In the genomic region with DNA sequence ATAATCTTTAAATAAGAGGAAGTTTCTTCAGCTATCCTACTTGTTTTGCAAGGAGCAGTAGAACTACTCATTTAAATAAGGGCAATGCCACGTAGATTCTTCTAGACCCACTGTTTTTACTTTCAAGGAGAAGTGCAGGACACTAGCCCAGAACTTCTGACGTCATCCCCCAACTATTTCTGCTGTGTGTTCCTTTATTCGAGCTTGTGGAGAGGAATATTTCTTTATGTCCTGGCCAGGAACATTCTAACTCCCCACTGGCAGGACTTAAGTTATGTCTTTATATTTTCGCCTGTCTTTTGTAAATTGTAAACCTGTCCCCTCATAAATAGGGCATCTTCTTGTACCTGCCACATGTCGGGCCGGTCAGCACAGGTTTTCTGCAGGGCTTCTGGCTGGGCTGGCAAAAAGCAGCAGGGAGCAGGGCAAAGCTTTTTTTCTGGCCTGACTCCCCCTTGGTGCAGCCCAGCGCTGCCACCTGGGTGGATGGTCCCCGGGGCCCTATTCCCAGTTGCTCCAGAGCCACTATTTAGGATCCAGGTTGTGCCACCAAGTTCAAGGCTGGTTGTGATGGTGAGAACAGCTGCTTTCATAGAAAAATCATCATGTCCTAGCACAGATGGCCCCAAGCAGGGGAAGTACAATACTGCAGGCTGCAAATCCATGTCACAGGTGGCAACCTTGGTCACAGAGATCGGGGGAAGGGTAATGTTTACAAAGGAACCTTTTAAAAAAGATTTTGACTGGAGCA, we compare ENCODE assay signal across 8 cellular contexts. TPM values are rescaled to one million over a fixed set of nuclear protein-coding genes. Genes with fewer than 3 reads are reported as not detected.
DNase-seq lines count a peak whose midpoint lies in the region; ATAC-seq and TF ChIP-seq lines count a peak whose summit lies in the region.

No MANE protein-coding gene starts in this region.

- ATAC-seq in activated naive CD8-positive, alpha-beta T cell treated with anti-CD3 and anti-CD28 coated beads, Interleukin-2, amount 10 ng/mL, durations not matched to agents 7 days and 5 days (ENCODE audit: low read depth) = no peak
- ATAC-seq in HG02763 (IDR thresholded peaks at IDR 0.05; ENCODE audit: unreplicated experiment) = no peak

- POLR2A ChIA-PET in activated naive CD8-positive, alpha-beta T cell treated with anti-CD3 and anti-CD28 coated beads, Interleukin-2, amount 10 ng/mL, durations not matched to agents 7 days and 5 days (lab: Charles Lee) = interaction anchor here (1.2 to 4.5 kb wide), 4 partner anchors 9 to 211 kb away, joined by 3 to 39 read pairs (median 7); partner anchors contain the start of gene RAP2A

- TF ChIP-seq CTCF in cardiac muscle cell (IDR thresholded peaks at IDR 0.05; ENCODE audit: low read depth, low read length) = peak; percentile 14
- TF ChIP-seq CTCF in ovary (IDR thresholded peaks at IDR 0.05) = peak in 1 of 3 donors; percentile 15

- H3K9me3 ChIP-seq in HAP-1 = no peaks in the 10 kb centered on the region
- no peaks in the 10 kb centered on the region for H3K9me3 ChIP-seq in cardiac muscle cell (ENCODE audit: low read depth)
- H3K9me3 ChIP-seq in ovary = no peaks in the 10 kb centered on the region

- peak overlapping the region; percentile 81 for H3K27ac Mint-ChIP-seq in activated naive CD8-positive, alpha-beta T cell treated with anti-CD3 and anti-CD28 coated beads, Interleukin-2, amount 10 ng/mL, durations not matched to agents 7 days and 5 days

- peak overlapping the region; percentile 93 for H3K4me3 Mint-ChIP-seq in activated naive CD8-positive, alpha-beta T cell treated with anti-CD3 and anti-CD28 coated beads, Interleukin-2, amount 10 ng/mL, durations not matched to agents 7 days and 5 days

- H3K27ac ChIP-seq in cardiac muscle cell (peak overlapping the region; percentile 97), ovary (peak overlapping the region; percentile 85 to 86)

- no peaks in the 10 kb centered on the region for H3K9me3 Mint-ChIP-seq in activated naive CD8-positive, alpha-beta T cell treated with anti-CD3 and anti-CD28 coated beads, Interleukin-2, amount 10 ng/mL, durations not matched to agents 7 days and 5 days

- H3K4me3 ChIP-seq in HAP-1 (peak overlapping the region; percentile 41), cardiac muscle cell (peak overlapping the region; percentile 87), ovary (peak overlapping the region; percentile 60)

- H3K4me1 Mint-ChIP-seq in activated naive CD8-positive, alpha-beta T cell treated with anti-CD3 and anti-CD28 coated beads, Interleukin-2, amount 10 ng/mL, durations not matched to agents 7 days and 5 days = peaks cover 48% of the 10 kb centered on the region

- H3K36me3 ChIP-seq in HAP-1 (replicated peaks) (no peaks in the 10 kb centered on the region), cardiac muscle cell (no peaks in the 10 kb centered on the region), ovary (no peaks in the 10 kb centered on the region)

- in situ Hi-C loops in HAP-1 (cut with MboI; ENCODE audit: low sequenced_read_pairs) = no loop called here

- H3K4me1 ChIP-seq in HAP-1 = peaks cover 45% of the 10 kb centered on the region
- H3K4me1 ChIP-seq in cardiac muscle cell (ENCODE audit: low read depth) = peaks cover 36% of the 10 kb centered on the region
- H3K4me1 ChIP-seq in ovary (ENCODE audit: insufficient read depth) = peaks cover 14% of the 10 kb centered on the region

- no peaks in the 10 kb centered on the region for H3K27me3 ChIP-seq in HAP-1 (ENCODE audit: low read depth)
- H3K27me3 ChIP-seq in cardiac muscle cell = no peaks in the 10 kb centered on the region
- H3K27me3 ChIP-seq in ovary = no peaks in the 10 kb centered on the region

- TF ChIP-seq EP300 in ovary (IDR thresholded peaks at IDR 0.05) = no peak

- no peaks in the 10 kb centered on the region for H3K36me3 Mint-ChIP-seq in activated naive CD8-positive, alpha-beta T cell treated with anti-CD3 and anti-CD28 coated beads, Interleukin-2, amount 10 ng/mL, durations not matched to agents 7 days and 5 days

- DNase-seq in D341Med (ENCODE audit: low spot score) (peak; percentile 48), HAP-1 (ENCODE audit: low spot score in 2 of 2) (peak; percentile 61 to 63), NCI-H69 (lab: John Stamatoyannopoulos, UW) (peak; percentile 87), cardiac muscle cell (ENCODE audit: low read depth in 1 of 2, low spot score in 1 of 2) (peak; percentile 55 to 95), ovary (peak; percentile 49 to 74 (median 59)), NCI-H2196 (lab: John Stamatoyannopoulos, UW; ENCODE audit: unreplicated experiment) (no peak)
- peak; percentile 35 for DNase-seq in activated naive CD8-positive, alpha-beta T cell treated with anti-CD3 and anti-CD28 coated beads, Interleukin-2, amount 10 ng/mL, durations not matched to agents 7 days and 5 days

- H3K27me3 Mint-ChIP-seq in activated naive CD8-positive, alpha-beta T cell treated with anti-CD3 and anti-CD28 coated beads, Interleukin-2, amount 10 ng/mL, durations not matched to agents 7 days and 5 days = no peaks in the 10 kb centered on the region

- no peak for TF ChIP-seq POLR2A in ovary (IDR thresholded peaks at IDR 0.05)

- 0 to 1% (median 0%) methylated on average over 9 of the region's 9 CpGs for WGBS in ovary, 3 donors

- intact Hi-C loops in ovary (cut with DNase I) = loop anchor here in 3 of 4 donors (5.0 to 10.0 kb wide), 4 partner anchors 109 to 211 kb away; partner anchors contain the start of gene RAP2A (in 1 of the 3)

RNA-seq across cellular contexts. Expression of gene MBNL2, which starts 1.8 kb away (rescaled TPM):
- total RNA-seq in activated naive CD8-positive, alpha-beta T cell treated with anti-CD3 and anti-CD28 coated beads, Interleukin-2, amount 10 ng/mL, durations not matched to agents 7 days and 5 days = 10 to 100 TPM; 17.2 to 17.9 TPM
- total RNA-seq in cardiac muscle cell (16.9 and 27.8 TPM in 2 replicates), ovary (100 to 1,000 TPM in 1 of 7 donors, 10 to 100 TPM in 6; 65.5 to 110 (median 97.8) TPM)
- polyA plus RNA-seq in cardiac muscle cell (15.2 and 31.2 TPM in 2 replicates), ovary (10 to 100 TPM; 43.7 to 53.3 TPM)
